1 cellular context compared by ENCODE assay signal in the genomic region with DNA sequence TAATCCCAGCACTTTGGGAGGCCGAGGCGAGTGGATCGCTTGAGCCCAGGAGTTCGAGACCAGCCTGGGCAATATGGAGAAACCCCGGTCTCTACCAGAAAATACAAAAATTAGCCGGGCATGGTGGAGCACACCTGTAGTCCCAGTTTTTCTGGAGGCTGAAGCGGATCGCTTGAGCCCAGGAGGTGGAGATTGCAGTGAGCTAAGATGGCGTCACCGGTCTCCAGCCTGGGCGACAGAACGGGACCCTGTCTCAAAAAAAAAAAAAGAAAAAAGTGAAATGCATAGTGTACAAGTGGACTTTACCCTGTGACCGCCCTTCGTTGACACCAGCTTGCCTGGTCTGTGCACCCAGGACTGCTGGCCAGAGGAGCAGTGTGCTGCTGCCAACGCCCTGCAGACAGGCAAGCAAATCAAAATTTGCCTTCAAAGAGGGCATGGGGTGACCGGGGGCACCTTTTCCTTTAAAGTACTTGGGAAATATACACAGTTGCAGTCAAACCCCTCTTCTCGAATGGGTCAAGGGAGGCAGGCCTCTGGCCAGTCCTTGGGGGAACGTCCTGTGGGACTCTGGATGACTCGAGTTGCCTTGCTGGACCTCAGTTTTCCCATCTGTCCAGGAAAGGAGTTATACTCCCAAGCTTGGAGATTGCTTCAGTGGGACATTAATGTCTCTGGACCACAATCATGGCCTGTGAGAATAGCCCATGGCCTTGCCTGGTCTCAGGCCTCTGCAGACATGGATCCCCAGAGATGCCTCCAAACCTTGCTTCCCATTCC.
TF ChIP-seq lines count a peak whose summit lies in the region.

No MANE protein-coding gene starts in this region.

TF ChIP-seq in HepG2, 621 proteins besides CTCF, POLR2A, EP300 and RAD21 (continued from another document and continues in another):
- no peak for TF ChIP-seq POLR2AphosphoS2 (IDR thresholded peaks at IDR 0.05; ENCODE audit: low read depth, low read length)
- no peak for TF ChIP-seq SRSF1 (optimal IDR thresholded peaks at IDR 0.05; ENCODE audit: low read depth, low read length)
- no peak for TF ChIP-seq MTF2 (CRISPR knock-in tag; IDR thresholded peaks at IDR 0.05; ENCODE audit: borderline replicate concordance)
- TF ChIP-seq, protein P1, sequence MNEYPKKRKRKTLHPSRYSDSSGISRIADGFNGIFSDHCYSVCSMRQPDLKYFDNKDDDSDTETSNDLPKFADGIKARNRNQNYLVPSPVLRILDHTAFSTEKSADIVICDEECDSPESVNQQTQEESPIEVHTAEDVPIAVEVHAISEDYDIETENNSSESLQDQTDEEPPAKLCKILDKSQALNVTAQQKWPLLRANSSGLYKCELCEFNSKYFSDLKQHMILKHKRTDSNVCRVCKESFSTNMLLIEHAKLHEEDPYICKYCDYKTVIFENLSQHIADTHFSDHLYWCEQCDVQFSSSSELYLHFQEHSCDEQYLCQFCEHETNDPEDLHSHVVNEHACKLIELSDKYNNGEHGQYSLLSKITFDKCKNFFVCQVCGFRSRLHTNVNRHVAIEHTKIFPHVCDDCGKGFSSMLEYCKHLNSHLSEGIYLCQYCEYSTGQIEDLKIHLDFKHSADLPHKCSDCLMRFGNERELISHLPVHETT (CRISPR knock-in tag; conservative IDR thresholded peaks at IDR 0.05) = no peak
- TF ChIP-seq, protein P2, sequence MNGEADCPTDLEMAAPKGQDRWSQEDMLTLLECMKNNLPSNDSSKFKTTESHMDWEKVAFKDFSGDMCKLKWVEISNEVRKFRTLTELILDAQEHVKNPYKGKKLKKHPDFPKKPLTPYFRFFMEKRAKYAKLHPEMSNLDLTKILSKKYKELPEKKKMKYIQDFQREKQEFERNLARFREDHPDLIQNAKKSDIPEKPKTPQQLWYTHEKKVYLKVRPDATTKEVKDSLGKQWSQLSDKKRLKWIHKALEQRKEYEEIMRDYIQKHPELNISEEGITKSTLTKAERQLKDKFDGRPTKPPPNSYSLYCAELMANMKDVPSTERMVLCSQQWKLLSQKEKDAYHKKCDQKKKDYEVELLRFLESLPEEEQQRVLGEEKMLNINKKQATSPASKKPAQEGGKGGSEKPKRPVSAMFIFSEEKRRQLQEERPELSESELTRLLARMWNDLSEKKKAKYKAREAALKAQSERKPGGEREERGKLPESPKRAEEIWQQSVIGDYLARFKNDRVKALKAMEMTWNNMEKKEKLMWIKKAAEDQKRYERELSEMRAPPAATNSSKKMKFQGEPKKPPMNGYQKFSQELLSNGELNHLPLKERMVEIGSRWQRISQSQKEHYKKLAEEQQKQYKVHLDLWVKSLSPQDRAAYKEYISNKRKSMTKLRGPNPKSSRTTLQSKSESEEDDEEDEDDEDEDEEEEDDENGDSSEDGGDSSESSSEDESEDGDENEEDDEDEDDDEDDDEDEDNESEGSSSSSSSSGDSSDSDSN (CRISPR knock-in tag; IDR thresholded peaks at IDR 0.05) = no peak
- no peak for TF ChIP-seq DR1 (CRISPR knock-in tag; IDR thresholded peaks at IDR 0.05)
- 0 out of 2 replicates have a peak, but pooled peaks have one; percentile 12 for TF ChIP-seq FOXP1 (IDR thresholded peaks at IDR 0.05)
- TF ChIP-seq FOXP1 (CRISPR knock-in tag; IDR thresholded peaks at IDR 0.05) = peak; percentile 28; the same call in 1 of the 2 replicates
- TF ChIP-seq ZBTB43 (CRISPR knock-in tag; conservative IDR thresholded peaks at IDR 0.05) = 0 out of 2 replicates have a peak, but pooled peaks have one; percentile 58
- TF ChIP-seq HOXA3 (CRISPR knock-in tag; IDR thresholded peaks at IDR 0.05) = peak; percentile 72
- no peak for TF ChIP-seq RFX1 (IDR thresholded peaks at IDR 0.05)
- no peak for TF ChIP-seq ZNF446 (CRISPR knock-in tag; IDR thresholded peaks at IDR 0.05)
- TF ChIP-seq, protein P3, sequence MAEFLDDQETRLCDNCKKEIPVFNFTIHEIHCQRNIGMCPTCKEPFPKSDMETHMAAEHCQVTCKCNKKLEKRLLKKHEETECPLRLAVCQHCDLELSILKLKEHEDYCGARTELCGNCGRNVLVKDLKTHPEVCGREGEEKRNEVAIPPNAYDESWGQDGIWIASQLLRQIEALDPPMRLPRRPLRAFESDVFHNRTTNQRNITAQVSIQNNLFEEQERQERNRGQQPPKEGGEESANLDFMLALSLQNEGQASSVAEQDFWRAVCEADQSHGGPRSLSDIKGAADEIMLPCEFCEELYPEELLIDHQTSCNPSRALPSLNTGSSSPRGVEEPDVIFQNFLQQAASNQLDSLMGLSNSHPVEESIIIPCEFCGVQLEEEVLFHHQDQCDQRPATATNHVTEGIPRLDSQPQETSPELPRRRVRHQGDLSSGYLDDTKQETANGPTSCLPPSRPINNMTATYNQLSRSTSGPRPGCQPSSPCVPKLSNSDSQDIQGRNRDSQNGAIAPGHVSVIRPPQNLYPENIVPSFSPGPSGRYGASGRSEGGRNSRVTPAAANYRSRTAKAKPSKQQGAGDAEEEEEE (CRISPR knock-in tag; IDR thresholded peaks at IDR 0.05; ENCODE audit: borderline replicate concordance) = no peak
- no peak for TF ChIP-seq AHR (CRISPR knock-in tag; IDR thresholded peaks at IDR 0.05)
- TF ChIP-seq NCOA1 (CRISPR knock-in tag; IDR thresholded peaks at IDR 0.05) = no peak
- TF ChIP-seq ZNF547 (CRISPR knock-in tag; IDR thresholded peaks at IDR 0.05) = 0 out of 2 replicates have a peak, but pooled peaks have one; percentile 11
- TF ChIP-seq ZNF775 (CRISPR knock-in tag; IDR thresholded peaks at IDR 0.05; ENCODE audit: borderline replicate concordance) = no peak
- no peak for TF ChIP-seq ZNF773 (CRISPR knock-in tag; IDR thresholded peaks at IDR 0.05; ENCODE audit: borderline replicate concordance)
- no peak for TF ChIP-seq MTF1 (CRISPR knock-in tag; IDR thresholded peaks at IDR 0.05)
- TF ChIP-seq PHF21A (CRISPR knock-in tag; IDR thresholded peaks at IDR 0.05) = peak; percentile 50
- no peak for TF ChIP-seq MBNL3 (CRISPR knock-in tag; conservative IDR thresholded peaks at IDR 0.05)
- TF ChIP-seq, protein P4, sequence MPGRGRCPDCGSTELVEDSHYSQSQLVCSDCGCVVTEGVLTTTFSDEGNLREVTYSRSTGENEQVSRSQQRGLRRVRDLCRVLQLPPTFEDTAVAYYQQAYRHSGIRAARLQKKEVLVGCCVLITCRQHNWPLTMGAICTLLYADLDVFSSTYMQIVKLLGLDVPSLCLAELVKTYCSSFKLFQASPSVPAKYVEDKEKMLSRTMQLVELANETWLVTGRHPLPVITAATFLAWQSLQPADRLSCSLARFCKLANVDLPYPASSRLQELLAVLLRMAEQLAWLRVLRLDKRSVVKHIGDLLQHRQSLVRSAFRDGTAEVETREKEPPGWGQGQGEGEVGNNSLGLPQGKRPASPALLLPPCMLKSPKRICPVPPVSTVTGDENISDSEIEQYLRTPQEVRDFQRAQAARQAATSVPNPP (CRISPR knock-in tag; IDR thresholded peaks at IDR 0.05) = no peak
- TF ChIP-seq ZNF207 (IDR thresholded peaks at IDR 0.05; ENCODE audit: borderline replicate concordance) = no peak
- TF ChIP-seq ZBTB26 (CRISPR knock-in tag; IDR thresholded peaks at IDR 0.05; ENCODE audit: borderline replicate concordance) = no peak
- TF ChIP-seq GATAD2A (CRISPR knock-in tag; IDR thresholded peaks at IDR 0.05) = peak; percentile 65
- TF ChIP-seq ZNF431 (CRISPR knock-in tag; IDR thresholded peaks at IDR 0.05; ENCODE audit: borderline replicate concordance, low read depth) = no peak
- 0 out of 2 replicates have a peak, but pooled peaks have one; percentile 62 for TF ChIP-seq PRMT3 (CRISPR knock-in tag; IDR thresholded peaks at IDR 0.05; ENCODE audit: borderline replicate concordance, low read depth)
- no peak for TF ChIP-seq STAT5B (CRISPR knock-in tag; IDR thresholded peaks at IDR 0.05)
- TF ChIP-seq, protein P5, sequence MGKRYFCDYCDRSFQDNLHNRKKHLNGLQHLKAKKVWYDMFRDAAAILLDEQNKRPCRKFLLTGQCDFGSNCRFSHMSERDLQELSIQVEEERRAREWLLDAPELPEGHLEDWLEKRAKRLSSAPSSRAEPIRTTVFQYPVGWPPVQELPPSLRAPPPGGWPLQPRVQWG (CRISPR knock-in tag; IDR thresholded peaks at IDR 0.05; ENCODE audit: borderline replicate concordance, low read depth) = no peak
- TF ChIP-seq ZNF12 (CRISPR knock-in tag; IDR thresholded peaks at IDR 0.05) = no peak
- 0 out of 2 replicates have a peak, but pooled peaks have one; percentile 42 for TF ChIP-seq NFRKB (IDR thresholded peaks at IDR 0.05)
- no peak for TF ChIP-seq ZNF577 (CRISPR knock-in tag; IDR thresholded peaks at IDR 0.05; ENCODE audit: borderline replicate concordance, low read depth)
- no peak for TF ChIP-seq ZKSCAN5 (CRISPR knock-in tag; IDR thresholded peaks at IDR 0.05)
- peak; percentile 54; the same call in 1 of the 2 replicates for TF ChIP-seq RARA (CRISPR knock-in tag; IDR thresholded peaks at IDR 0.05)
- TF ChIP-seq MEIS1 (CRISPR knock-in tag; IDR thresholded peaks at IDR 0.05; ENCODE audit: borderline replicate concordance) = no peak
- TF ChIP-seq ZSCAN31 (CRISPR knock-in tag; IDR thresholded peaks at IDR 0.05; ENCODE audit: low read depth) = no peak
- TF ChIP-seq LCORL (IDR thresholded peaks at IDR 0.05) = no peak
- TF ChIP-seq LCORL (CRISPR knock-in tag; IDR thresholded peaks at IDR 0.05) = no peak
- no peak for TF ChIP-seq ZBTB20 (CRISPR knock-in tag; IDR thresholded peaks at IDR 0.05; ENCODE audit: borderline replicate concordance, low read depth)
- no peak for TF ChIP-seq HNF1B (CRISPR knock-in tag; IDR thresholded peaks at IDR 0.05)
- TF ChIP-seq ZBTB33 (CRISPR knock-in tag; IDR thresholded peaks at IDR 0.05) = no peak
- no peak for TF ChIP-seq HNRNPH1 (optimal IDR thresholded peaks at IDR 0.05; ENCODE audit: low read depth, low read length)
- no peak for TF ChIP-seq KLF11 (CRISPR knock-in tag; IDR thresholded peaks at IDR 0.05)
- no peak for TF ChIP-seq ONECUT2 (CRISPR knock-in tag; IDR thresholded peaks at IDR 0.05)
- TF ChIP-seq, protein P6, sequence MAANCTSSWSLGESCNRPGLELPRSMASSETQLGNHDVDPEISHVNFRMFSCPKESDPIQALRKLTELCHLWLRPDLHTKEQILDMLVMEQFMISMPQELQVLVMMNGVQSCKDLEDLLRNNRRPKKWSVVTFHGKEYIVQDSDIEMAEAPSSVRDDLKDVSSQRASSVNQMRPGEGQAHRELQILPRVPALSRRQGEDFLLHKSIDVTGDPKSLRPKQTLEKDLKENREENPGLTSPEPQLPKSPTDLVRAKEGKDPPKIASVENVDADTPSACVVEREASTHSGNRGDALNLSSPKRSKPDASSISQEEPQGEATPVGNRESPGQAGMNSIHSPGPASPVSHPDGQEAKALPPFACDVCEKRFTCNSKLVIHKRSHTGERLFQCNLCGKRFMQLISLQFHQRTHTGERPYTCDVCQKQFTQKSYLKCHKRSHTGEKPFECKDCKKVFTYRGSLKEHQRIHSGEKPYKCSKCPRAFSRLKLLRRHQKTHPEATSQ (CRISPR knock-in tag; IDR thresholded peaks at IDR 0.05; ENCODE audit: borderline replicate concordance) = no peak
- TF ChIP-seq, protein P7, sequence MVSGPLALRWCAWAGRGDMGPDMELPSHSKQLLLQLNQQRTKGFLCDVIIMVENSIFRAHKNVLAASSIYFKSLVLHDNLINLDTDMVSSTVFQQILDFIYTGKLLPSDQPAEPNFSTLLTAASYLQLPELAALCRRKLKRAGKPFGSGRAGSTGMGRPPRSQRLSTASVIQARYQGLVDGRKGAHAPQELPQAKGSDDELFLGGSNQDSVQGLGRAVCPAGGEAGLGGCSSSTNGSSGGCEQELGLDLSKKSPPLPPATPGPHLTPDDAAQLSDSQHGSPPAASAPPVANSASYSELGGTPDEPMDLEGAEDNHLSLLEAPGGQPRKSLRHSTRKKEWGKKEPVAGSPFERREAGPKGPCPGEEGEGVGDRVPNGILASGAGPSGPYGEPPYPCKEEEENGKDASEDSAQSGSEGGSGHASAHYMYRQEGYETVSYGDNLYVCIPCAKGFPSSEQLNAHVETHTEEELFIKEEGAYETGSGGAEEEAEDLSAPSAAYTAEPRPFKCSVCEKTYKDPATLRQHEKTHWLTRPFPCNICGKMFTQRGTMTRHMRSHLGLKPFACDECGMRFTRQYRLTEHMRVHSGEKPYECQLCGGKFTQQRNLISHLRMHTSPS (CRISPR knock-in tag; IDR thresholded peaks at IDR 0.05; ENCODE audit: low read depth) = peak; percentile 19; the same call in 1 of the 2 replicates
